ENCODE assay signal across 9 cellular contexts in genomic region chr16:8850279-8850885, GRCh38. TPM values are rescaled to one million over a fixed set of nuclear protein-coding genes. Genes with fewer than 3 reads are reported as not detected.
DNase-seq lines count a peak whose midpoint lies in the region; ATAC-seq and TF ChIP-seq lines count a peak whose summit lies in the region.
"Had no signal": no experiment of that assay in that cellular context is flagged by ENCODE, and none has a peak within 500 bp of the region (broad histone marks: within the 10 kb centered on the region; RNA-seq: fewer than 3 reads in every experiment).

No MANE protein-coding gene starts in this region.

- DNase-seq in CD1c-positive myeloid dendritic cell (ENCODE audit: extremely low spot score), result peak; percentile 45
- DNase-seq in M059J (ENCODE audit: low read depth), result peak; percentile 89
- peak; percentile 87 to 95 for DNase-seq in lung microvascular endothelial cell (ENCODE audit: low read depth in 2 of 2)
- no peak for DNase-seq in GM19240 (ENCODE audit: insufficient read length, low spot score)
- no peak for DNase-seq in NAMALWA (ENCODE audit: low spot score)
- no peak for DNase-seq in NCI-H1417 (lab: John Stamatoyannopoulos, UW)

- TF ChIP-seq CTCF in brain (conservative IDR thresholded peaks at IDR 0.05), result no peak

- no peak for ATAC-seq in GM18498 (IDR thresholded peaks at IDR 0.05; ENCODE audit: unreplicated experiment)

- H3K9me3 Mint-ChIP-seq in brain, result no peaks in the 10 kb centered on the region

- peaks cover 36% of the 10 kb centered on the region for H3K36me3 Mint-ChIP-seq in brain

- no peak overlapping the region for H3K4me3 Mint-ChIP-seq in brain

- H3K27me3 Mint-ChIP-seq in brain, result no peaks in the 10 kb centered on the region

- peak overlapping the region in 4 of 5 experiments; percentile 21 to 75 (median 50) for H3K27ac Mint-ChIP-seq in brain

- H3K4me1 Mint-ChIP-seq in brain, result peaks cover 4% of the 10 kb centered on the region

RNA-seq across cellular contexts. Expression of gene CARHSP1, which starts 18.4 kb away (rescaled TPM):
- 199 and 229 TPM in 2 replicates for total RNA-seq in M059J (2014; rRNA removed; shearing (Covaris generic))
- polyA plus RNA-seq in brain (ENCODE audit: insufficient read depth, low read depth, low replicate concordance), result 407 TPM
- total RNA-seq in lung microvascular endothelial cell, result 141 and 222 TPM in 2 replicates

RNA-seq across cellular contexts. Expression of gene LITAFD, which starts 31.8 kb away (rescaled TPM):
- not detected in 2 replicates for total RNA-seq in M059J (2014; rRNA removed; shearing (Covaris generic))
- polyA plus RNA-seq in brain (ENCODE audit: insufficient read depth, low read depth, low replicate concordance), result not detected
- total RNA-seq in lung microvascular endothelial cell, result not detected in 2 replicates
- total RNA-seq: subcutaneous adipose tissue had no signal

RNA-seq across cellular contexts. Expression of gene PMM2, which starts 52.7 kb away (rescaled TPM):
- total RNA-seq in M059J (2014; rRNA removed; shearing (Covaris generic)), result 42.7 and 61.0 TPM in 2 replicates
- 4.8 TPM for polyA plus RNA-seq in brain (ENCODE audit: insufficient read depth, low read depth, low replicate concordance)
- total RNA-seq in lung microvascular endothelial cell, result 13.5 and 16.5 TPM in 2 replicates

RNA-seq across cellular contexts. Expression of gene TMEM186, which starts 52.9 kb away (rescaled TPM):
- total RNA-seq in M059J (2014; rRNA removed; shearing (Covaris generic)), result 7.1 TPM in 2 replicates
- polyA plus RNA-seq in brain (ENCODE audit: insufficient read depth, low read depth, low replicate concordance), result 12.4 TPM
- 4.1 and 4.8 TPM in 2 replicates for total RNA-seq in lung microvascular endothelial cell

Comparison
In these comparisons a context has a peak if more than half of its experiments do, and no peak if none do; other contexts are left out.
1. DNase-seq: peak in CD1c-positive myeloid dendritic cell (single experiment), M059J (single experiment) and lung microvascular endothelial cell (2 of 2); none in GM19240 (single experiment), NAMALWA (single experiment) and NCI-H1417 (0 of 3).